Comparison of ENCODE assay signal across 8 cellular contexts in the genomic region with DNA sequence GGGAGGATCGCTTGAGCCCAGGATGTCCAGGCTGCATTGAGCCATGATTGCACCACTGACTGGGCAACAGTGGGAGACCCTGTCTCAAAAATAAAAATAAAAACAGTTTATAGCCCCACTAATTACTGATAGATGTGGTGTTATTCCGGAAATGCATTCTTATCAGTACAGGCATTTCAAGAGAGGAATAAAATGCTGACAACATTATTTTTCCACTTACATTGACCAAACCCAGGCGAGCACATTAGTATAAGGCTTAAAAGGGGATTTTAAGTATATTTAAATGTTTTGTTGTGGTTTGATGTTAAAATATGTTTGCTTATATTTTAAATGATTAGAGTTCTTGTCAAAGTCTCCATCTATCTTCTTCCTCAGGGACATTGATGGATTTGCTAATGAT.
"Had no signal": no experiment of that assay in that cellular context is flagged by ENCODE, and none has a peak within 500 bp of the region (broad histone marks: within the 10 kb centered on the region; RNA-seq: fewer than 3 reads in every experiment).

No MANE protein-coding gene starts in this region.

- H3K4me3 ChIP-seq: GM12878 had no signal

- FAIRE-seq: G401.6, GM12878, GM12891, GM12892, GM18507, GM19239 had no signal

- ATAC-seq: GM12878 had no signal

- DNase-seq: GDM1, GF-D8 had no signal
